In genomic region chr6:42781811-42782688, GRCh38 we compare ENCODE assay signal across 1 cellular context.
TF ChIP-seq lines count a peak whose summit lies in the region.

BICRAL (plus strand) TSS chr6:42782052; CDS start chr6:42822023, 39,971 bp downstream.

TF ChIP-seq in WTC11, 78 proteins besides CTCF, POLR2A, EP300 and RAD21 (continued from another document):
- TF ChIP-seq ARID4B (CRISPR knock-in tag; IDR thresholded peaks at IDR 0.05; ENCODE audit: borderline replicate concordance) (no peak), AFF4 (CRISPR knock-in tag; IDR thresholded peaks at IDR 0.05; ENCODE audit: borderline replicate concordance) (no peak), ZNF317 (CRISPR knock-in tag; IDR thresholded peaks at IDR 0.05; ENCODE audit: borderline replicate concordance, low read depth) (no peak), MYBL2 (CRISPR knock-in tag; IDR thresholded peaks at IDR 0.05) (no peak), GTF2I (CRISPR knock-in tag; conservative IDR thresholded peaks at IDR 0.05) (no peak)
